Comparison of ENCODE assay signal across 14 cellular contexts in the genomic region with DNA sequence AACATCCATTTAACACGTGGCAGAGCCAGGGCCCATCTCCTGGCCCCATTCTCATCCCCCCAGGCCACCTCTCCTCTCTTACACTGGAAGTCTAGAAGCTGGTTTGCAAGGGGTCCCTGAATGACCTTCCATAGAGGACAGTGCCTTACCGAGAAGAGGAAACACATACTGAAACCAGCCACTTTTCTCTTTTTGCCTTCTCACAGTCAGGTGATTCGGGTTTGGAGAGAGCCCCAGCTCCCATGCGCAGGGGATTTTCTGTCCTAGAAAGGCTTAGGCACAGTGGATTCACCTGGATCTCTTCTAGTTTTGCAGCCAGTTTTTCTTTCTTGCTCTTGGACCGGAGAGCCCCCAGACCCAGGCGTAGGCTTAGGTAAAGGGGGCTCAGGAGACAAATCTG.
DNase-seq lines count a peak whose midpoint lies in the region; ATAC-seq and TF ChIP-seq lines count a peak whose summit lies in the region.
"Had no signal": no experiment of that assay in that cellular context is flagged by ENCODE, and none has a peak within 500 bp of the region (broad histone marks: within the 10 kb centered on the region; RNA-seq: fewer than 3 reads in every experiment).

No MANE protein-coding gene starts in this region.

- intact Hi-C loops in Right ventricle myocardium inferior (cut with DNase I), result no loop called here
- intact Hi-C loops in aorta (cut with DNase I), result no loop called here

- peak overlapping the region; percentile 50 for H3K4me2 ChIP-seq in MM.1S (ENCODE audit: low read depth, low read length)
- H3K4me2 ChIP-seq: BLaER1 treated with 17β-estradiol and CSF1 and Interleukin-3, amounts not matched to agents 10 nM and 100 nM had no signal

- no peaks in the 10 kb centered on the region for H3F3A ChIP-seq in MM.1S (ENCODE audit: insufficient read depth, low read length)

- H3K79me2 ChIP-seq in MM.1S (ENCODE audit: low read length), result no peaks in the 10 kb centered on the region

- no peak for TF ChIP-seq CTCF in MM.1S (IDR thresholded peaks at IDR 0.05; ENCODE audit: low read length)

- H3K9me3 ChIP-seq in MM.1S (replicated peaks; ENCODE audit: insufficient read depth, low read length) (no peaks in the 10 kb centered on the region), aorta (ENCODE audit: control insufficient read depth, low read length) (peaks cover 5% of the 10 kb centered on the region)

- H3K9me2 ChIP-seq in MM.1S (replicated peaks; ENCODE audit: insufficient read depth, low read length), result no peaks in the 10 kb centered on the region

- H3K4me1 ChIP-seq in MM.1S (ENCODE audit: low read length) (peaks cover 16% of the 10 kb centered on the region), aorta (ENCODE audit: control insufficient read depth in 1 of 2, insufficient read depth in 2 of 2, low read length in 2 of 2) (no peaks in the 10 kb centered on the region)
- H3K4me1 ChIP-seq: BLaER1 treated with 17β-estradiol and CSF1 and Interleukin-3, amounts not matched to agents 10 nM and 100 nM had no signal

- H2AFZ ChIP-seq in MM.1S (ENCODE audit: low read length), result peak overlapping the region; percentile 36

- H3K27ac ChIP-seq in MM.1S (ENCODE audit: low read length) (no peak overlapping the region; the same call in 1 of the 2 replicates), aorta (ENCODE audit: low read depth in 1 of 2, low read length in 2 of 2) (no peak overlapping the region)
- H3K27ac ChIP-seq: BLaER1 treated with 17β-estradiol and CSF1 and Interleukin-3, amounts not matched to agents 10 nM and 100 nM had no signal

- WGBS in aorta, 2 donors, result 89 to 92% methylated on average over 6 of the region's 6 CpGs

- ATAC-seq in GM18868 (IDR thresholded peaks at IDR 0.05; ENCODE audit: unreplicated experiment) (peak; percentile 59), HG02870 (IDR thresholded peaks at IDR 0.05; ENCODE audit: unreplicated experiment) (peak; percentile 41), Right ventricle myocardium inferior (no peak), aorta (ENCODE audit: low FRiP score) (no peak)

- no peaks in the 10 kb centered on the region for H3K36me3 ChIP-seq in MM.1S (replicated peaks; ENCODE audit: insufficient read depth, low read length)
- no peaks in the 10 kb centered on the region for H3K36me3 ChIP-seq in aorta (ENCODE audit: control insufficient read depth in 1 of 2, insufficient read depth in 2 of 2, low read length in 1 of 2)
- H3K36me3 ChIP-seq: BLaER1 treated with 17β-estradiol and CSF1 and Interleukin-3, amounts not matched to agents 10 nM and 100 nM had no signal

- peak; percentile 59 for DNase-seq in MM.1S
- no peak for DNase-seq in Right ventricle myocardium inferior (ENCODE audit: missing footprints)
- DNase-seq in DMS79 (lab: John Stamatoyannopoulos, UW), result no peak
- no peak for DNase-seq in aorta
- DNase-seq in activated T-cell treated with anti-CD3 and anti-CD28 coated beads for 4 hours, result no peak
- DNase-seq: ACHN; CD4-positive, CD25-positive, alpha-beta regulatory T cell; DMS53; HCEC 1CT; HFFc6; KG1 had no signal

- H3K4me3 ChIP-seq in MM.1S (ENCODE audit: low read length), result no peak overlapping the region
- H3K4me3 ChIP-seq in aorta (ENCODE audit: low read length in 2 of 2), result no peak overlapping the region
- H3K4me3 ChIP-seq: BLaER1 treated with 17β-estradiol and CSF1 and Interleukin-3, amounts not matched to agents 10 nM and 100 nM had no signal

- no peaks in the 10 kb centered on the region for H4K20me1 ChIP-seq in MM.1S (ENCODE audit: insufficient read depth, low read length)
- H4K20me1 ChIP-seq: BLaER1 treated with 17β-estradiol and CSF1 and Interleukin-3, amounts not matched to agents 10 nM and 100 nM had no signal

- no peak overlapping the region for H3K9ac ChIP-seq in MM.1S (ENCODE audit: low read length)
- H3K9ac ChIP-seq: BLaER1 treated with 17β-estradiol and CSF1 and Interleukin-3, amounts not matched to agents 10 nM and 100 nM had no signal

- no peaks in the 10 kb centered on the region for H3K27me3 ChIP-seq in MM.1S (replicated peaks; ENCODE audit: insufficient read depth, low read length)
- H3K27me3 ChIP-seq in aorta (ENCODE audit: control insufficient read depth in 1 of 2, insufficient read depth in 2 of 2, low read length in 1 of 2), result no peaks in the 10 kb centered on the region
- H3K27me3 ChIP-seq: BLaER1 treated with 17β-estradiol and CSF1 and Interleukin-3, amounts not matched to agents 10 nM and 100 nM had no signal

Comparison
In these comparisons a context has a peak if more than half of its experiments do, and no peak if none do; other contexts are left out.
1. ATAC-seq: peak in GM18868 (single experiment) and HG02870 (single experiment); none in Right ventricle myocardium inferior (single experiment) and aorta (single experiment).